Comparison of ENCODE assay signal across 10 cellular contexts in genomic region chr12:120847392-120848157, GRCh38. TPM values are rescaled to one million over a fixed set of nuclear protein-coding genes. Genes with fewer than 3 reads are reported as not detected.
DNase-seq lines count a peak whose midpoint lies in the region; ATAC-seq and TF ChIP-seq lines count a peak whose summit lies in the region.
"Had no signal": no experiment of that assay in that cellular context is flagged by ENCODE, and none has a peak within 500 bp of the region (broad histone marks: within the 10 kb centered on the region; RNA-seq: fewer than 3 reads in every experiment).

No MANE protein-coding gene starts in this region.

- H3K36me3 Mint-ChIP-seq in naive B cell: no peaks in the 10 kb centered on the region

- H3K4me3 Mint-ChIP-seq in naive B cell: peak overlapping the region in 7 of 8 donors; percentile 0 to 44 (median 3)

- no peaks in the 10 kb centered on the region for H3K27me3 Mint-ChIP-seq in naive B cell

- TF ChIP-seq CTCF in NB4 (IDR thresholded peaks at IDR 0.05; ENCODE audit: low read depth, low read length): no peak

- peak overlapping the region; percentile 28 to 78 (median 68) for H3K27ac Mint-ChIP-seq in naive B cell

- TF ChIP-seq POLR2A in NB4 (IDR thresholded peaks at IDR 0.05; ENCODE audit: extremely low read depth, insufficient read length): no peak

- H3K27ac ChIP-seq in substantia nigra (ENCODE audit: low read depth, low read length, poor library complexity, severe bottlenecking): no peak overlapping the region

- POLR2A ChIA-PET in HEK293T (lab: Yijun Ruan, JAX): interaction anchor here (0.5 kb wide), 1 partner anchor 56 kb away, joined by 3 read pairs; no protein-coding TSS in a partner anchor

- peaks cover 46 to 75% (median 63%) of the 10 kb centered on the region in 3 donors for H3K4me1 Mint-ChIP-seq in naive B cell

- H3K4me3 ChIP-seq in NB4 (ENCODE audit: low read depth, low read length): no peak overlapping the region

- DNase-seq in HEK293T (ENCODE audit: extremely low spot score): no peak
- peak; percentile 76 for DNase-seq in NB4 (ENCODE audit: low read depth)
- DNase-seq in naive B cell: peak; percentile 46
- no peak for DNase-seq in substantia nigra (lab: John Stamatoyannopoulos, UW)
- no peak for DNase-seq in COR-L47 (lab: John Stamatoyannopoulos, UW)
- no peak for DNase-seq in stimulated activated naive CD4-positive, alpha-beta T cell (lab: John Stamatoyannopoulos, UW)
- no peak for DNase-seq in A172 (ENCODE audit: low spot score)
- DNase-seq: erythroblast, NCI-H1436 had no signal

- CTCF ChIA-PET in HEK293T (lab: Yijun Ruan, JAX): interaction anchor here (0.6 to 0.8 kb wide), 2 partner anchors 10 to 946 kb away, joined by 4 read pairs; no protein-coding TSS in a partner anchor

- no peaks in the 10 kb centered on the region for H3K9me3 Mint-ChIP-seq in naive B cell

- ATAC-seq in GM18517 (IDR thresholded peaks at IDR 0.05; ENCODE audit: unreplicated experiment) (peak; percentile 65), naive B cell (ENCODE audit: low read depth in 2 of 2) (peak; percentile 73 to 75)

TF ChIP-seq in HEK293T, 16 proteins besides CTCF, POLR2A, EP300 and RAD21:
- TF ChIP-seq ZNF384 (IDR thresholded peaks at IDR 0.05): peak; percentile 59
- TF ChIP-seq FOXK2 (IDR thresholded peaks at IDR 0.05): no peak
- no peak for TF ChIP-seq FOXM1 (IDR thresholded peaks at IDR 0.05; ENCODE audit: borderline replicate concordance)
- TF ChIP-seq CTBP1 (IDR thresholded peaks at IDR 0.05; ENCODE audit: borderline replicate concordance): no peak
- TF ChIP-seq HDGF (IDR thresholded peaks at IDR 0.05; ENCODE audit: borderline replicate concordance): no peak
- no peak for TF ChIP-seq SUZ12 (IDR thresholded peaks at IDR 0.05)

RNA-seq across cellular contexts. Expression of gene SPPL3, which starts 56.6 kb away (rescaled TPM):
- polyA plus RNA-seq in naive B cell (ENCODE audit: low read depth in 6 of 6): 10 to 100 TPM; 17.5 to 47.5 (median 30.1) TPM
- 4.3 and 4.5 TPM in 2 replicates for total RNA-seq in A172 (2014; rRNA removed; shearing (Covaris generic))

Comparison
In these comparisons a context has a peak if more than half of its experiments do, and no peak if none do; other contexts are left out.
1. DNase-seq: peak in NB4 (single experiment) and naive B cell (single experiment); none in HEK293T (single experiment), substantia nigra (0 of 49), COR-L47 (single experiment), stimulated activated naive CD4-positive, alpha-beta T cell (0 of 6) and A172 (single experiment).